ENCODE assay signal across 22 cellular contexts in genomic region chr14:97212399-97212798, GRCh38.
"Had no signal": no experiment of that assay in that cellular context is flagged by ENCODE, and none has a peak within 500 bp of the region (broad histone marks: within the 10 kb centered on the region; RNA-seq: fewer than 3 reads in every experiment).

No MANE protein-coding gene starts in this region.

- H3K9me3 Mint-ChIP-seq: IgD-negative memory B cell had no signal

- H3K4me3 ChIP-seq: K562 had no signal

- H3K4me1 Mint-ChIP-seq: IgD-negative memory B cell had no signal

- H3K27me3 Mint-ChIP-seq: IgD-negative memory B cell had no signal

- H3K36me3 Mint-ChIP-seq: IgD-negative memory B cell had no signal

- H3K4me3 Mint-ChIP-seq: IgD-negative memory B cell had no signal

- H3K9ac ChIP-seq: KMS-11 had no signal

- DNase-seq: Kasumi-1, MM.1S, NCI-H1092 treated with DMSO at 0.1 percent for 48 hours, NCI-H1436, NCI-H187, NCI-H2029, NCI-H2081 treated with DMSO at 0.1 percent for 48 hours, NCI-H2171, NCI-H226, NCI-H446, NCI-H510A, NCI-H524 treated with DMSO at 0.1 percent for 48 hours, NCI-H69, NCI-H774, SHP77 had no signal

- H3K4me2 ChIP-seq: KMS-11 had no signal

- ATAC-seq: K562, SK-N-SH treated with all-trans-retinoic acid at 6 μM for 48 hours had no signal

- FAIRE-seq: K562, RCC 7860 had no signal

- H3K27ac Mint-ChIP-seq: IgD-negative memory B cell had no signal

- H3K27ac ChIP-seq: HL-60, KMS-11, RWPE1 had no signal
